9 cellular contexts compared by ENCODE assay signal in genomic region chr4:118270492-118270891, GRCh38.
DNase-seq lines count a peak whose midpoint lies in the region; ATAC-seq and TF ChIP-seq lines count a peak whose summit lies in the region.
"Had no signal": no experiment of that assay in that cellular context is flagged by ENCODE, and none has a peak within 500 bp of the region (broad histone marks: within the 10 kb centered on the region; RNA-seq: fewer than 3 reads in every experiment).

No MANE protein-coding gene starts in this region.

- ATAC-seq in GM18861 (IDR thresholded peaks at IDR 0.05; ENCODE audit: unreplicated experiment) (peak; percentile 56), HG02623 (IDR thresholded peaks at IDR 0.05; ENCODE audit: unreplicated experiment) (no peak)
- no peak for ATAC-seq in stimulated activated memory B cell treated with anti-CD40 and anti-IgM and Interleukin-4, amounts not matched to agents 10 μg/mL and 1 μg/mL and 100 μg/mL, for 72 hours

- H3K4me1 Mint-ChIP-seq in progenitor cell of endocrine pancreas (ENCODE audit: low read depth), result no peaks in the 10 kb centered on the region
- H3K4me1 Mint-ChIP-seq in stimulated activated memory B cell treated with anti-CD40 and anti-IgM and Interleukin-4, amounts not matched to agents 10 μg/mL and 1 μg/mL and 100 μg/mL, for 72 hours, result peaks cover 4% of the 10 kb centered on the region

- H3K27ac ChIP-seq in C4-2B, result no peak overlapping the region
- H3K27ac ChIP-seq in HL-60 (replicated peaks), result no peak overlapping the region

- no peaks in the 10 kb centered on the region for H3K36me3 Mint-ChIP-seq in progenitor cell of endocrine pancreas (ENCODE audit: insufficient read depth)
- no peaks in the 10 kb centered on the region for H3K36me3 Mint-ChIP-seq in stimulated activated memory B cell treated with anti-CD40 and anti-IgM and Interleukin-4, amounts not matched to agents 10 μg/mL and 1 μg/mL and 100 μg/mL, for 72 hours
- H3K36me3 Mint-ChIP-seq: IgD-negative memory B cell had no signal

- H3K9me3 Mint-ChIP-seq in progenitor cell of endocrine pancreas (ENCODE audit: low read depth), result no peaks in the 10 kb centered on the region
- no peaks in the 10 kb centered on the region for H3K9me3 Mint-ChIP-seq in stimulated activated memory B cell treated with anti-CD40 and anti-IgM and Interleukin-4, amounts not matched to agents 10 μg/mL and 1 μg/mL and 100 μg/mL, for 72 hours
- H3K9me3 Mint-ChIP-seq: IgD-negative memory B cell had no signal

- TF ChIP-seq CTCF in C4-2B (conservative IDR thresholded peaks at IDR 0.05) (peak; percentile 63), HL-60 (IDR thresholded peaks at IDR 0.05; ENCODE audit: insufficient read depth, low read length) (peak; percentile 22), epithelial cell of proximal tubule (conservative IDR thresholded peaks at IDR 0.05; ENCODE audit: low read depth, low read length) (peak; percentile 46), progenitor cell of endocrine pancreas (IDR thresholded peaks at IDR 0.05; ENCODE audit: unreplicated experiment) (peak; percentile 76)

- peaks cover 2% of the 10 kb centered on the region for H3K27me3 Mint-ChIP-seq in progenitor cell of endocrine pancreas
- no peaks in the 10 kb centered on the region for H3K27me3 Mint-ChIP-seq in stimulated activated memory B cell treated with anti-CD40 and anti-IgM and Interleukin-4, amounts not matched to agents 10 μg/mL and 1 μg/mL and 100 μg/mL, for 72 hours
- H3K27me3 Mint-ChIP-seq: IgD-negative memory B cell had no signal

- no peak overlapping the region for H3K4me3 Mint-ChIP-seq in progenitor cell of endocrine pancreas (ENCODE audit: low read depth)
- no peak overlapping the region for H3K4me3 Mint-ChIP-seq in stimulated activated memory B cell treated with anti-CD40 and anti-IgM and Interleukin-4, amounts not matched to agents 10 μg/mL and 1 μg/mL and 100 μg/mL, for 72 hours

- no peak overlapping the region for H3K4me3 ChIP-seq in HL-60 (replicated peaks; ENCODE audit: insufficient read depth, low read length)
- no peak overlapping the region for H3K4me3 ChIP-seq in epithelial cell of proximal tubule (ENCODE audit: low read depth, low read length)

- H3K27ac Mint-ChIP-seq in progenitor cell of endocrine pancreas, result no peak overlapping the region
- H3K27ac Mint-ChIP-seq in stimulated activated memory B cell treated with anti-CD40 and anti-IgM and Interleukin-4, amounts not matched to agents 10 μg/mL and 1 μg/mL and 100 μg/mL, for 72 hours, result no peak overlapping the region
- H3K27ac Mint-ChIP-seq: IgD-negative memory B cell had no signal

- DNase-seq in HL-60 (ENCODE audit: low read depth in 1 of 2, low spot score in 1 of 2) (no peak), RPMI8226 (peak; percentile 50), epithelial cell of proximal tubule (ENCODE audit: low read depth) (no peak), progenitor cell of endocrine pancreas (ENCODE audit: low spot score, unreplicated experiment) (no peak)

- no peaks in the 10 kb centered on the region for H3K27me3 ChIP-seq in HL-60 (ENCODE audit: insufficient read depth, poor library complexity, severe bottlenecking)

Comparison
In these comparisons a context has a peak if more than half of its experiments do, and no peak if none do; other contexts are left out.
1. CTCF ChIP-seq: peak in every context shown above with its lines; median percentile 76 in progenitor cell of endocrine pancreas; 63 in C4-2B; 46 in epithelial cell of proximal tubule; 22 in HL-60.